ENCODE assay signal across 22 cellular contexts in genomic region chr10:30709229-30709628, GRCh38.
DNase-seq lines count a peak whose midpoint lies in the region; ATAC-seq and TF ChIP-seq lines count a peak whose summit lies in the region.
"Had no signal": no experiment of that assay in that cellular context is flagged by ENCODE, and none has a peak within 500 bp of the region (broad histone marks: within the 10 kb centered on the region; RNA-seq: fewer than 3 reads in every experiment).

No MANE protein-coding gene starts in this region.

- no peak for ATAC-seq in activated CD8-positive, alpha-beta memory T cell treated with anti-CD3 and anti-CD28 coated beads, Interleukin-2, amount 10 ng/mL, durations not matched to agents 7 days and 5 days
- ATAC-seq in GM21528 (IDR thresholded peaks at IDR 0.05; ENCODE audit: low FRiP score, unreplicated experiment) (no peak), GM19395 (IDR thresholded peaks at IDR 0.05; ENCODE audit: unreplicated experiment) (no peak)
- ATAC-seq: activated CD4-positive, CD25-positive, alpha-beta regulatory T cell treated with anti-CD3 and anti-CD28 coated beads, Interleukin-2, amount 50 U/mL, for 24 hours; Panc1 had no signal

- no peak overlapping the region for H3K4me3 ChIP-seq in cardiac fibroblast (replicated peaks in 1 of 2; ENCODE audit: low read depth in 2 of 2, low read length in 2 of 2)
- no peak overlapping the region for H3K4me3 ChIP-seq in retinal pigment epithelial cell (ENCODE audit: low read length)
- H3K4me3 ChIP-seq: esophagus squamous epithelium had no signal

- no peaks in the 10 kb centered on the region for H3K79me2 ChIP-seq in H9 (ENCODE audit: insufficient read depth, low read length)

- no peaks in the 10 kb centered on the region for H3K23me2 ChIP-seq in H9 (ENCODE audit: insufficient read length, low read depth, low read length, poor library complexity, severe bottlenecking)

- no peak overlapping the region for H3K18ac ChIP-seq in H9 (ENCODE audit: insufficient read length, low read depth, low read length)

- no peak overlapping the region for H2BK15ac ChIP-seq in H9 (ENCODE audit: low read depth, low read length)

- no peaks in the 10 kb centered on the region for H3K79me1 ChIP-seq in H9 (ENCODE audit: insufficient read depth, low read depth, low read length, poor library complexity, severe bottlenecking)

- no peak overlapping the region for H3K27ac ChIP-seq in H9 (ENCODE audit: insufficient read length, low read depth, low read length)
- H3K27ac ChIP-seq: esophagus squamous epithelium had no signal

- peaks cover 29% of the 10 kb centered on the region for H3K4me1 Mint-ChIP-seq in activated CD8-positive, alpha-beta memory T cell treated with anti-CD3 and anti-CD28 coated beads, Interleukin-2, amount 10 ng/mL, durations not matched to agents 7 days and 5 days
- peaks cover 17 to 22% of the 10 kb centered on the region in 2 experiments for H3K4me1 Mint-ChIP-seq in H9

- H2BK12ac ChIP-seq in H9 (ENCODE audit: insufficient read length, low read depth, low read length): no peak overlapping the region

- H4K20me1 ChIP-seq in H9 (ENCODE audit: control insufficient read depth, insufficient read depth, insufficient read length): no peaks in the 10 kb centered on the region

- DNase-seq in activated CD8-positive, alpha-beta memory T cell treated with anti-CD3 and anti-CD28 coated beads for 24 hours: peak; percentile 46
- no peak for DNase-seq in activated CD8-positive, alpha-beta memory T cell treated with anti-CD3 and anti-CD28 coated beads, Interleukin-2, amount 10 ng/mL, durations not matched to agents 7 days and 5 days
- DNase-seq in H9 (peak; percentile 57), cardiac fibroblast (ENCODE audit: low read depth in 2 of 2) (no peak), retinal pigment epithelial cell (ENCODE audit: low read depth) (no peak), OCI-M1 (lab: John Stamatoyannopoulos, UW) (no peak)
- DNase-seq: ACHN, activated gamma-delta T cell treated with Interleukin-2 at 50 U/mL for 16 hours, DMS79 treated with DMSO at 0.1 percent for 48 hours, esophagus squamous epithelium, glutamatergic neuron, left ventricle myocardium superior, NCI-H1694, NCI-H82, retina, SK-N-SH, substantia nigra, T-helper 9 cell had no signal

- H2AFZ ChIP-seq in H9 (ENCODE audit: low read length): no peak overlapping the region

- no peak overlapping the region for H3K9ac ChIP-seq in H9 (ENCODE audit: extremely low read depth, insufficient read length, low read length)
- H3K9ac ChIP-seq: SK-N-SH had no signal

- no peak overlapping the region for H3K27ac Mint-ChIP-seq in activated CD8-positive, alpha-beta memory T cell treated with anti-CD3 and anti-CD28 coated beads, Interleukin-2, amount 10 ng/mL, durations not matched to agents 7 days and 5 days
- peak overlapping the region in 1 of 3 experiments; percentile 75; a peak in 1 of 7 replicates for H3K27ac Mint-ChIP-seq in H9

- CTCF ChIA-PET in activated CD8-positive, alpha-beta memory T cell treated with anti-CD3 and anti-CD28 coated beads, Interleukin-2, amount 10 ng/mL, durations not matched to agents 7 days and 5 days (lab: Charles Lee): interaction anchor here (1.0 to 2.6 kb wide), 7 partner anchors 9 to 313 kb away, joined by 3 to 12 read pairs (median 3); no protein-coding TSS in a partner anchor

- no peaks in the 10 kb centered on the region; the same call in 1 of the 2 replicates for H3K4me1 ChIP-seq in H9 (ENCODE audit: insufficient read depth, low read length)
- H3K4me1 ChIP-seq: esophagus squamous epithelium had no signal

- H3K4me2 ChIP-seq in H9 (ENCODE audit: insufficient read depth, insufficient read length, low read length): no peak overlapping the region
- H3K4me2 ChIP-seq: SK-N-SH had no signal

- H2BK5ac ChIP-seq in H9 (ENCODE audit: insufficient read length, low read length): no peak overlapping the region

- no peak overlapping the region for H4K8ac ChIP-seq in H9 (replicated peaks; ENCODE audit: insufficient read length, low read depth, low read length)

- no peak overlapping the region for H2BK20ac ChIP-seq in H9 (ENCODE audit: low read depth, low read length, poor library complexity, severe bottlenecking)

- H3K56ac ChIP-seq in H9 (ENCODE audit: insufficient read length, low read depth, low read length): no peak overlapping the region

- no peak overlapping the region for H3K14ac ChIP-seq in H9 (ENCODE audit: insufficient read depth, low read length)

- H2AK5ac ChIP-seq in H9 (ENCODE audit: insufficient read length, low read length): no peak overlapping the region

- no peak overlapping the region for H3K4ac ChIP-seq in H9 (ENCODE audit: low read depth, low read length)

- peaks cover 15% of the 10 kb centered on the region for H3K9me3 Mint-ChIP-seq in activated CD8-positive, alpha-beta memory T cell treated with anti-CD3 and anti-CD28 coated beads, Interleukin-2, amount 10 ng/mL, durations not matched to agents 7 days and 5 days (ENCODE audit: low read depth)
- peaks cover 10 to 12% of the 10 kb centered on the region in 2 experiments for H3K9me3 Mint-ChIP-seq in H9

- H3K23ac ChIP-seq in H9 (ENCODE audit: insufficient read length, low read depth, low read length): no peak overlapping the region

- H3K9me3 ChIP-seq in H9 (ENCODE audit: control insufficient read depth, low read depth, low read length): peaks cover 6% of the 10 kb centered on the region

- H3K27me3 ChIP-seq in H9 (ENCODE audit: insufficient read depth, low read length): no peaks in the 10 kb centered on the region

- TF ChIP-seq CTCF in H9 (conservative IDR thresholded peaks at IDR 0.05) (peak; percentile 61), cardiac fibroblast (IDR thresholded peaks at IDR 0.05; ENCODE audit: low read depth, low read length) (peak; percentile 13), retinal pigment epithelial cell (conservative IDR thresholded peaks at IDR 0.05; ENCODE audit: low read depth, low read length) (peak; percentile 8)

- no peak overlapping the region for H3T11ph ChIP-seq in H9 (ENCODE audit: low read length)

- no peak overlapping the region for H3K4me3 Mint-ChIP-seq in activated CD8-positive, alpha-beta memory T cell treated with anti-CD3 and anti-CD28 coated beads, Interleukin-2, amount 10 ng/mL, durations not matched to agents 7 days and 5 days
- H3K4me3 Mint-ChIP-seq in H9: no peak overlapping the region

- no peak overlapping the region for H2BK120ac ChIP-seq in H9 (ENCODE audit: low read depth, low read length, poor library complexity, severe bottlenecking)

- no peak overlapping the region for H4K5ac ChIP-seq in H9 (ENCODE audit: insufficient read length, low read depth, low read length)

- H3K36me3 Mint-ChIP-seq in activated CD8-positive, alpha-beta memory T cell treated with anti-CD3 and anti-CD28 coated beads, Interleukin-2, amount 10 ng/mL, durations not matched to agents 7 days and 5 days: peaks cover 27% of the 10 kb centered on the region
- peaks cover 6 to 13% (median 8%) of the 10 kb centered on the region in 3 experiments; a peak in 6 of 7 replicates for H3K36me3 Mint-ChIP-seq in H9 (ENCODE audit: insufficient read depth in 1 of 3, low read depth in 3 of 3)

- no peaks in the 10 kb centered on the region for H3K27me3 Mint-ChIP-seq in activated CD8-positive, alpha-beta memory T cell treated with anti-CD3 and anti-CD28 coated beads, Interleukin-2, amount 10 ng/mL, durations not matched to agents 7 days and 5 days
- H3K27me3 Mint-ChIP-seq in H9 (ENCODE audit: low read depth): peaks cover 19% of the 10 kb centered on the region

- H4K91ac ChIP-seq in H9 (ENCODE audit: insufficient read length, low read depth, low read length): no peak overlapping the region

- no CpG with 5 or more reads among the region's 10 CpGs for WGBS in H9 (ENCODE audit: extremely low coverage, insufficient read length, low lambda C conversion rate)

Comparison
In these comparisons a context has a peak if more than half of its experiments do, and no peak if none do; other contexts are left out.
1. DNase-seq: peak in activated CD8-positive, alpha-beta memory T cell treated with anti-CD3 and anti-CD28 coated beads for 24 hours (single experiment) and H9 (single experiment); none in activated CD8-positive, alpha-beta memory T cell treated with anti-CD3 and anti-CD28 coated beads, Interleukin-2, amount 10 ng/mL, durations not matched to agents 7 days and 5 days (single experiment), cardiac fibroblast (0 of 2), retinal pigment epithelial cell (single experiment) and OCI-M1 (single experiment).
2. CTCF ChIP-seq: peak in every context shown above with its lines; median percentile 61 in H9; 13 in cardiac fibroblast; 8 in retinal pigment epithelial cell.